Comparison of ENCODE assay signal across 8 cellular contexts in genomic region chr10:28676297-28676967, GRCh38. TPM values are rescaled to one million over a fixed set of nuclear protein-coding genes. Genes with fewer than 3 reads are reported as not detected.
DNase-seq lines count a peak whose midpoint lies in the region; ATAC-seq lines count a peak whose summit lies in the region.

No MANE protein-coding gene starts in this region.

- no peaks in the 10 kb centered on the region for H3K36me3 ChIP-seq in CD8-positive, alpha-beta memory T cell (ENCODE audit: insufficient read depth, low read length)
- peaks cover 2% of the 10 kb centered on the region for H3K36me3 ChIP-seq in HUES48 (ENCODE audit: control insufficient read depth, insufficient read depth, low read length)

- POLR2A ChIA-PET in CD8-positive, alpha-beta memory T cell (lab: Charles Lee), result no interaction called here

- peaks cover 23% of the 10 kb centered on the region for H3K4me1 ChIP-seq in CD8-positive, alpha-beta memory T cell (ENCODE audit: insufficient read depth, low read length)
- H3K4me1 ChIP-seq in HUES48 (ENCODE audit: control insufficient read depth, insufficient read depth, low read length) (peaks cover 21% of the 10 kb centered on the region), right cardiac atrium (ENCODE audit: control insufficient read depth, insufficient read depth, low read length) (no peaks in the 10 kb centered on the region)

- intact Hi-C loops in right cardiac atrium (cut with DNase I), result loop anchor here (2.0 to 10.0 kb wide), 3 partner anchors 218 to 316 kb away; no protein-coding TSS in a partner anchor

- ATAC-seq in right cardiac atrium (peak; percentile 5 to 29), GM21381 (IDR thresholded peaks at IDR 0.05; ENCODE audit: unreplicated experiment) (no peak)

- peaks cover 0 to 2% (median 0%) of the 10 kb centered on the region in 5 donors for H3K9me3 Mint-ChIP-seq in CD8-positive, alpha-beta memory T cell

- DNase-seq in CD8-positive, alpha-beta memory T cell, result peak in 1 of 5 donors; percentile 4
- peak; percentile 28 for DNase-seq in activated naive CD4-positive, alpha-beta T cell treated with anti-CD3 and anti-CD28 coated beads, Interleukin-2, amount 50 U/mL, for 16 hours
- DNase-seq in right cardiac atrium (peak in 2 of 3 donors; percentile 51 to 74), skeletal muscle cell (ENCODE audit: low read depth) (no peak), glomerular visceral epithelial cell (ENCODE audit: extremely low spot score) (no peak), cerebellar nuclear complex (lab: John Stamatoyannopoulos, UW) (no peak)

- peak overlapping the region; percentile 73 to 87 (median 81) for H3K4me3 Mint-ChIP-seq in CD8-positive, alpha-beta memory T cell

- no peak overlapping the region for H3K27ac ChIP-seq in CD8-positive, alpha-beta memory T cell (ENCODE audit: low read depth, low read length)
- H3K27ac ChIP-seq in HUES48 (ENCODE audit: low read depth, low read length) (peak overlapping the region; percentile 85), right cardiac atrium (ENCODE audit: low read length) (peak overlapping the region; percentile 18)

- H3K4me1 Mint-ChIP-seq in CD8-positive, alpha-beta memory T cell, result peaks cover 25 to 36% (median 36%) of the 10 kb centered on the region in 3 donors

- no peaks in the 10 kb centered on the region for H3K9me3 ChIP-seq in CD8-positive, alpha-beta memory T cell (ENCODE audit: low read length)
- H3K9me3 ChIP-seq in HUES48 (ENCODE audit: control insufficient read depth, insufficient read depth, low read length), result no peaks in the 10 kb centered on the region
- H3K9me3 ChIP-seq in right cardiac atrium (ENCODE audit: control insufficient read depth, low read length), result no peaks in the 10 kb centered on the region

- H3K27me3 ChIP-seq in CD8-positive, alpha-beta memory T cell (ENCODE audit: insufficient read depth, low read length, poor library complexity, severe bottlenecking), result peaks cover 36% of the 10 kb centered on the region
- H3K27me3 ChIP-seq in HUES48 (ENCODE audit: control insufficient read depth, insufficient read depth, low read length) (peaks cover 8% of the 10 kb centered on the region; the same call in 1 of the 2 replicates), right cardiac atrium (ENCODE audit: control insufficient read depth, insufficient read depth) (no peaks in the 10 kb centered on the region)

- H3K36me3 Mint-ChIP-seq in CD8-positive, alpha-beta memory T cell, result peaks cover 0 to 2% (median 0%) of the 10 kb centered on the region in 3 donors

- H3K27ac Mint-ChIP-seq in CD8-positive, alpha-beta memory T cell, result peak overlapping the region in 4 of 8 donors; percentile 50 to 83 (median 61)

- 7% methylated on average over 26 of the region's 26 CpGs for WGBS in right cardiac atrium

- H3K4me3 ChIP-seq in CD8-positive, alpha-beta memory T cell (ENCODE audit: low read length), result peak overlapping the region; percentile 37
- peak overlapping the region; percentile 96 for H3K4me3 ChIP-seq in HUES48 (ENCODE audit: low read depth, low read length)
- peak overlapping the region; percentile 65 for H3K4me3 ChIP-seq in right cardiac atrium (ENCODE audit: low read length)
- H3K4me3 ChIP-seq in skeletal muscle cell (ENCODE audit: low read depth, low read length), result peak overlapping the region; percentile 48

- H3K9ac ChIP-seq in HUES48 (ENCODE audit: low read depth, low read length), result peak overlapping the region; percentile 47; the same call in 1 of the 2 replicates

- peaks cover 35 to 77% of the 10 kb centered on the region in 2 donors for H3K27me3 Mint-ChIP-seq in CD8-positive, alpha-beta memory T cell

- CTCF ChIA-PET in CD8-positive, alpha-beta memory T cell (lab: Charles Lee), result interaction anchor here (1.1 to 2.5 kb wide), 3 partner anchors 13 to 15 kb away, joined by 3 to 8 read pairs (median 7); no protein-coding TSS in a partner anchor

RNA-seq across cellular contexts. Expression of gene BAMBI, which starts 0.9 kb away (rescaled TPM):
- total RNA-seq in CD8-positive, alpha-beta memory T cell, result 1 to 10 TPM; 1.4 to 1.7 TPM
- 0.56 TPM for polyA plus RNA-seq in CD8-positive, alpha-beta memory T cell
- 10 to 100 TPM; 33.3 to 45.3 (median 37.1) TPM for total RNA-seq in right cardiac atrium
- polyA plus RNA-seq in right cardiac atrium, result 24.2 TPM

Comparison
In these comparisons a context has a peak if more than half of its experiments do, and no peak if none do; other contexts are left out.
1. DNase-seq: peak in activated naive CD4-positive, alpha-beta T cell treated with anti-CD3 and anti-CD28 coated beads, Interleukin-2, amount 50 U/mL, for 16 hours (single experiment) and right cardiac atrium (2 of 3); none in skeletal muscle cell (single experiment), glomerular visceral epithelial cell (single experiment) and cerebellar nuclear complex (0 of 2).
2. H3K4me3 ChIP-seq: peak in every context shown above with its lines; median percentile 96 in HUES48; 65 in right cardiac atrium; 48 in skeletal muscle cell; 37 in CD8-positive, alpha-beta memory T cell.
3. RNA of gene BAMBI, which starts 0.9 kb away (total RNA-seq): 33.3 to 45.3 TPM in right cardiac atrium; 1.4 to 1.7 TPM in CD8-positive, alpha-beta memory T cell; every median in the first group is over 10 times any median in the second.